Comparison of ENCODE assay signal across 35 cellular contexts in genomic region chr3:53008932-53009331, GRCh38.
"Had no signal": no experiment of that assay in that cellular context is flagged by ENCODE, and none has a peak within 500 bp of the region (broad histone marks: within the 10 kb centered on the region; RNA-seq: fewer than 3 reads in every experiment).

No MANE protein-coding gene starts in this region.

- H3K9me3 ChIP-seq: ascending aorta, MG63 had no signal

- ATAC-seq: activated CD8-positive, alpha-beta T cell treated with anti-CD3 and anti-CD28 coated beads for 36 hours; activated T-cell treated with anti-CD3 and anti-CD28 coated beads, Interleukin-2, amount 50 U/mL, for 72 hours; activated T-helper 17 cell treated with anti-CD3 and anti-CD28 coated beads, Interleukin-2, amount 50 U/mL, for 72 hours; Right ventricle myocardium inferior; SK-N-SH treated with all-trans-retinoic acid at 6 μM for 48 hours; T-cell had no signal

- H3K27ac Mint-ChIP-seq: activated CD4-positive, alpha-beta T cell treated with anti-CD3 and anti-CD28 coated beads, Interleukin-2, amount 10 ng/mL, durations not matched to agents 24 days and 14 days; activated CD8-positive, alpha-beta T cell treated with anti-CD3 and anti-CD28 coated beads for 36 hours; activated naive CD4-positive, alpha-beta T cell treated with anti-CD3 and anti-CD28 coated beads, Interleukin-2, amount 50 U/mL, for 24 hours; activated naive CD8-positive, alpha-beta T cell treated with anti-CD3 and anti-CD28 coated beads, Interleukin-2, amount 10 ng/mL, durations not matched to agents 7 days and 5 days; activated T-cell treated with anti-CD3 and anti-CD28 coated beads, Interleukin-2, amount 50 U/mL, for 72 hours; activated T-helper 17 cell treated with anti-CD3 and anti-CD28 coated beads, Interleukin-2, amount 50 U/mL, for 72 hours; T-cell had no signal

- H3K4me3 Mint-ChIP-seq: activated CD4-positive, alpha-beta T cell treated with anti-CD3 and anti-CD28 coated beads, Interleukin-2, amount 10 ng/mL, durations not matched to agents 24 days and 14 days; activated CD8-positive, alpha-beta T cell treated with anti-CD3 and anti-CD28 coated beads for 36 hours; activated naive CD4-positive, alpha-beta T cell treated with anti-CD3 and anti-CD28 coated beads, Interleukin-2, amount 50 U/mL, for 24 hours; activated naive CD8-positive, alpha-beta T cell treated with anti-CD3 and anti-CD28 coated beads, Interleukin-2, amount 10 ng/mL, durations not matched to agents 7 days and 5 days; activated T-cell treated with anti-CD3 and anti-CD28 coated beads, Interleukin-2, amount 50 U/mL, for 72 hours; activated T-helper 17 cell treated with anti-CD3 and anti-CD28 coated beads, Interleukin-2, amount 50 U/mL, for 72 hours; central memory CD8-positive, alpha-beta T cell; T-cell had no signal

- H3K27me3 Mint-ChIP-seq: activated CD4-positive, alpha-beta T cell treated with anti-CD3 and anti-CD28 coated beads, Interleukin-2, amount 10 ng/mL, durations not matched to agents 24 days and 14 days; activated CD8-positive, alpha-beta T cell treated with anti-CD3 and anti-CD28 coated beads for 36 hours; activated naive CD4-positive, alpha-beta T cell treated with anti-CD3 and anti-CD28 coated beads, Interleukin-2, amount 50 U/mL, for 24 hours; activated naive CD8-positive, alpha-beta T cell treated with anti-CD3 and anti-CD28 coated beads, Interleukin-2, amount 10 ng/mL, durations not matched to agents 7 days and 5 days; activated T-helper 17 cell treated with anti-CD3 and anti-CD28 coated beads, Interleukin-2, amount 50 U/mL, for 72 hours; central memory CD8-positive, alpha-beta T cell; T-cell had no signal

- H3K27me3 ChIP-seq: ascending aorta, cardiac muscle cell, MG63 had no signal

- H3K36me3 ChIP-seq: ascending aorta, cardiac muscle cell, MG63, WERI-Rb-1 had no signal

- H2AFZ ChIP-seq: PC-9 had no signal

- H3K27ac ChIP-seq: ascending aorta, cardiac muscle cell, PC-9, RWPE1, WERI-Rb-1 had no signal

- H3K4me2 ChIP-seq: PC-9 had no signal

- DNase-seq: activated CD4-positive, alpha-beta T cell treated with anti-CD3 and anti-CD28 coated beads, Interleukin-2, amount 10 ng/mL, durations not matched to agents 24 days and 14 days; activated CD4-positive, alpha-beta T cell treated with anti-CD3 and anti-CD28 coated beads, Interleukin-2, amount 50 U/mL, for 4 hours; activated CD8-positive, alpha-beta T cell treated with anti-CD3 and anti-CD28 coated beads for 36 hours; activated effector memory CD4-positive, alpha-beta T cell treated with anti-CD3 and anti-CD28 coated beads, Interleukin-2, amount 50 U/mL, for 16 hours; activated naive CD4-positive, alpha-beta T cell treated with Interleukin-2 at 50 U/mL for 16 hours; activated naive CD8-positive, alpha-beta T cell treated with anti-CD3 and anti-CD28 coated beads, Interleukin-2, amount 10 ng/mL, durations not matched to agents 7 days and 5 days; activated T-cell treated with anti-CD3 and anti-CD28 coated beads, Interleukin-2, amount 50 U/mL, for 1 hour; activated T-cell treated with anti-CD3 and anti-CD28 coated beads, Interleukin-2, amount 50 U/mL, for 72 hours; amygdala; KG1; MG63; NCI-H1048; NCI-H1105 treated with DMSO at 0.1 percent for 48 hours; NCI-H1436 treated with DMSO at 0.1 percent for 48 hours; NCI-H1694 treated with DMSO at 0.1 percent for 48 hours; NCI-H2029; NCI-H345; NCI-H524 treated with DMSO at 0.1 percent for 48 hours; NCI-H748 treated with DMSO at 0.1 percent for 48 hours; NK-92 treated with Interleukin-12 subunit alpha and Interleukin-12 subunit beta, amount 100 ng/mL, for 24 hours; PC-9; SIG-M5; T-cell; T-helper 2 cell; T-helper 9 cell; WERI-Rb-1 had no signal

- H3K4me1 ChIP-seq: ascending aorta had no signal

- H3K4me3 ChIP-seq: ascending aorta, cardiac muscle cell, MG63, PC-9 had no signal

- FAIRE-seq: RCC 7860 had no signal
